Comparison of ENCODE assay signal across 8 cellular contexts in genomic region chr12:5534800-5535199, GRCh38.
"Had no signal": no experiment of that assay in that cellular context is flagged by ENCODE, and none has a peak within 500 bp of the region (broad histone marks: within the 10 kb centered on the region; RNA-seq: fewer than 3 reads in every experiment).

No MANE protein-coding gene starts in this region.

- FAIRE-seq: H1, H54 had no signal

- H3K9ac ChIP-seq: KMS-11 had no signal

- DNase-seq: H9, HCEC 1CT, KBM-7 had no signal

- ATAC-seq: GM23338 had no signal

- H3K4me3 Mint-ChIP-seq: GM23338, H9, IgD-negative memory B cell had no signal

- H3K4me3 ChIP-seq: GM23338 had no signal

- H2AFZ ChIP-seq: GM23338 had no signal

- H3K4me2 ChIP-seq: GM23338, KMS-11 had no signal

- H3K27ac Mint-ChIP-seq: GM23338, H9, IgD-negative memory B cell had no signal

- H3K9me3 Mint-ChIP-seq: H9 had no signal

- H3K27ac ChIP-seq: KMS-11 had no signal

- H3K4me1 Mint-ChIP-seq: IgD-negative memory B cell had no signal
